9 cellular contexts compared by ENCODE assay signal in genomic region chr13:30145709-30146367, GRCh38.
DNase-seq lines count a peak whose midpoint lies in the region; ATAC-seq and TF ChIP-seq lines count a peak whose summit lies in the region.
"Had no signal": no experiment of that assay in that cellular context is flagged by ENCODE, and none has a peak within 500 bp of the region (broad histone marks: within the 10 kb centered on the region; RNA-seq: fewer than 3 reads in every experiment).

No MANE protein-coding gene starts in this region.

- no peak for TF ChIP-seq POLR2A in transverse colon (IDR thresholded peaks at IDR 0.05)

- no peak overlapping the region for H3K4me3 ChIP-seq in transverse colon
- H3K4me3 ChIP-seq: MG63 had no signal

- peaks cover 10 to 29% (median 15%) of the 10 kb centered on the region in 4 donors for H3K4me1 ChIP-seq in transverse colon

- ATAC-seq in GM21528 (IDR thresholded peaks at IDR 0.05; ENCODE audit: low FRiP score, unreplicated experiment) = peak; percentile 63
- ATAC-seq in HG03469 (IDR thresholded peaks at IDR 0.05; ENCODE audit: unreplicated experiment) = peak; percentile 48

- in situ Hi-C loops in transverse colon (cut with MboI; ENCODE audit: low pct_ligation_motif_present in 1 of 4, low pct_unique_long_range_greater_than_20kb in 1 of 4, low sequenced_read_pairs in 3 of 4) = loop anchor here (25.0 kb wide), 7 partner anchors 166 to 891 kb away; partner anchors contain the start of genes HMGB1 (in 3 of the 4), KATNAL1 (in 1 of the 4) and USPL1 (in 1 of the 4)

- intact Hi-C loops in posterior vena cava (cut with DNase I) = no loop called here
- intact Hi-C loops in transverse colon (cut with DNase I; ENCODE audit: low total_unique reads) = loop anchor here (1.0 kb wide), 1 partner anchor 31 kb away; no protein-coding TSS in a partner anchor

- H3K27ac ChIP-seq in transverse colon = no peak overlapping the region

- no peaks in the 10 kb centered on the region for H3K27me3 ChIP-seq in transverse colon
- H3K27me3 ChIP-seq: MG63 had no signal

- DNase-seq in activated CD4-positive, alpha-beta T cell treated with anti-CD3 and anti-CD28 coated beads for 48 hours = peak; percentile 60
- no peak for DNase-seq in activated CD4-positive, alpha-beta T cell treated with anti-CD3 and anti-CD28 coated beads for 4 hours
- peak; percentile 73 for DNase-seq in stimulated activated CD4-positive, alpha-beta T cell treated with anti-CD3 and anti-CD28 coated beads, Interleukin-1b, Interleukin-23, amount 100 ng/mL, for 48 hours
- DNase-seq in posterior vena cava (ENCODE audit: low spot score) = no peak
- DNase-seq in GDM1 (lab: John Stamatoyannopoulos, UW) = no peak
- DNase-seq in transverse colon = no peak
- DNase-seq: MG63 had no signal

- H3K9me3 ChIP-seq in transverse colon = no peaks in the 10 kb centered on the region
- H3K9me3 ChIP-seq: MG63 had no signal

- no peak for TF ChIP-seq EP300 in transverse colon (IDR thresholded peaks at IDR 0.05; ENCODE audit: low read depth)

- TF ChIP-seq CTCF in transverse colon (IDR thresholded peaks at IDR 0.05) = no peak

- no peaks in the 10 kb centered on the region for H3K36me3 ChIP-seq in transverse colon
- H3K36me3 ChIP-seq: MG63 had no signal

- WGBS in transverse colon (ENCODE audit: low coverage in 1 of 2), 2 donors = 76 to 96% methylated on average over 5 to 13 of the region's 13 CpGs

Comparison
In these comparisons a context has a peak if more than half of its experiments do, and no peak if none do; other contexts are left out.
1. DNase-seq: peak in activated CD4-positive, alpha-beta T cell treated with anti-CD3 and anti-CD28 coated beads for 48 hours (single experiment) and stimulated activated CD4-positive, alpha-beta T cell treated with anti-CD3 and anti-CD28 coated beads, Interleukin-1b, Interleukin-23, amount 100 ng/mL, for 48 hours (single experiment); none in activated CD4-positive, alpha-beta T cell treated with anti-CD3 and anti-CD28 coated beads for 4 hours (0 of 2), posterior vena cava (single experiment), GDM1 (single experiment) and transverse colon (single experiment).